8 cellular contexts compared by ENCODE assay signal in the genomic region with DNA sequence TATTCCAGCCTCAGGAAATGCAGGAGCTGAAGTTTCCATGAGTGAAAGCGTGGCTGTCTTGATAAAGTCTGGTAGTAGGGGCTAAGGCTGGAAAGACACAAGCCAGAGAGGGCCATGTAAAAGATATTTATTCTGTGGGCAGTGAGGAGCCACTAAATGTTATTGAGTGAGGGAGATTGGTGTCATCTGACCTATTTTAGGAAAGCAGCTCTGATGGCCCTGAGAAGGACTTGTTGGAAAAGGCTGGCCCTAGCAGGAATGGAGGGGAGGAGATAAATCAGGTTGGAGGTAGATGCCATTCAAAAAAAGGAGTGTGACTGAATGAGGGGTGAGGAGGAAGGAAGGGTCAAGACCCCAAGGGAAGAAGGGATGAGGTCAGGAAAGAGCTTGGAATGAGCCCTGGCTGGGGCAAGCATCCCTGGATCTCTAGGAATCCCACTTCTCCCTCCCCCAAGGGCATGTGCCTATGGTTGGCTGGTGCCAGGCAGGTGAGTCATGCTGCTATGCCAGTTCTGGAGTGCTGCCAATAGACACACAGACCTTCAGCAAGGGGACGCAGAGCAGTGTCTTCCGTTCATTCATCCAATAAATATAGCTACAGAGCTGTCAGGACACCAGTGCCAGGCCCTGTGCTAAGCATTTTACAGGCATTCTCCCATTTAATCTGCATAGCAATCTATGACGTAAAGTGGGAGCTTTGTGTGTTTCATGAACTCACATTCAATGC. TPM values are rescaled to one million over a fixed set of nuclear protein-coding genes. Genes with fewer than 3 reads are reported as not detected.
DNase-seq lines count a peak whose midpoint lies in the region; ATAC-seq and TF ChIP-seq lines count a peak whose summit lies in the region.

No MANE protein-coding gene starts in this region.

- H2BK120ac ChIP-seq in mesenchymal stem cell (ENCODE audit: low read depth, low read length), result no peak overlapping the region

- H3K4me1 ChIP-seq in mesenchymal stem cell (ENCODE audit: control insufficient read depth, insufficient read depth, low read depth, low read length), result peaks cover 53% of the 10 kb centered on the region

- peak overlapping the region; percentile 95 for H2BK5ac ChIP-seq in mesenchymal stem cell (ENCODE audit: low read depth, low read length, poor library complexity, severe bottlenecking)

- H3K9me3 ChIP-seq in mesenchymal stem cell (ENCODE audit: control insufficient read depth, low read length), result no peaks in the 10 kb centered on the region

- H2AFZ ChIP-seq in mesenchymal stem cell (ENCODE audit: low read depth, low read length), result no peak overlapping the region

- H2BK12ac ChIP-seq in mesenchymal stem cell (ENCODE audit: low read length in 2 of 2), result no peak overlapping the region

- no peak for ATAC-seq in GM21447 (IDR thresholded peaks at IDR 0.05; ENCODE audit: unreplicated experiment)
- ATAC-seq in GM21390 (IDR thresholded peaks at IDR 0.05; ENCODE audit: unreplicated experiment), result no peak
- ATAC-seq in GM21423 (IDR thresholded peaks at IDR 0.05; ENCODE audit: unreplicated experiment), result no peak

- H3K4ac ChIP-seq in mesenchymal stem cell (ENCODE audit: low read depth in 1 of 2, low read length in 2 of 2), result no peak overlapping the region

- WGBS in mesenchymal stem cell, result 59% methylated on average over 4 of the region's 4 CpGs

- no peak overlapping the region for H2BK15ac ChIP-seq in mesenchymal stem cell (ENCODE audit: low read depth, poor library complexity, severe bottlenecking)

- H4K91ac ChIP-seq in mesenchymal stem cell (ENCODE audit: low read length), result peak overlapping the region; percentile 40

- H3K36me3 ChIP-seq in mesenchymal stem cell (ENCODE audit: control insufficient read depth in 1 of 2, insufficient read depth in 2 of 2, low read depth in 1 of 2, low read length in 2 of 2), result peaks cover 17 to 24% of the 10 kb centered on the region in 2 experiments

- H4K8ac ChIP-seq in mesenchymal stem cell (ENCODE audit: low read length), result peak overlapping the region; percentile 45

- DNase-seq in EL (peak; percentile 97), NCI-H2196 (lab: John Stamatoyannopoulos, UW; ENCODE audit: unreplicated experiment) (peak; percentile 77), coronary artery (ENCODE audit: low spot score) (peak; percentile 80), mesenchymal stem cell (peak; percentile 50), globus pallidus (ENCODE audit: low spot score) (no peak)

- no peak for TF ChIP-seq CTCF in coronary artery (IDR thresholded peaks at IDR 0.05)

- peaks cover 3% of the 10 kb centered on the region for H3K79me1 ChIP-seq in mesenchymal stem cell (replicated peaks; ENCODE audit: low read length, poor library complexity, severe bottlenecking)

- H3K27me3 ChIP-seq in mesenchymal stem cell (ENCODE audit: control insufficient read depth in 1 of 2, insufficient read depth in 1 of 2, low read length in 2 of 2), result no peaks in the 10 kb centered on the region

- H3K4me2 ChIP-seq in mesenchymal stem cell (ENCODE audit: low read length, poor library complexity, severe bottlenecking), result no peak overlapping the region

- H3K27ac ChIP-seq in coronary artery (peak overlapping the region; percentile 1 to 78), mesenchymal stem cell (ENCODE audit: low read length, poor library complexity, severe bottlenecking) (peak overlapping the region; percentile 89)

- no peak overlapping the region for H3K23ac ChIP-seq in mesenchymal stem cell (ENCODE audit: low read length in 2 of 2)

- H3K4me3 ChIP-seq in coronary artery, result no peak overlapping the region
- H3K4me3 ChIP-seq in mesenchymal stem cell (ENCODE audit: insufficient read depth in 1 of 2, low read depth in 1 of 2, low read length in 2 of 2), result no peak overlapping the region

- H3K14ac ChIP-seq in mesenchymal stem cell (ENCODE audit: low read length in 2 of 2), result no peak overlapping the region

- peak overlapping the region; percentile 97 for H2AK5ac ChIP-seq in mesenchymal stem cell (ENCODE audit: low read length, severe bottlenecking)

- H3K9ac ChIP-seq in mesenchymal stem cell (ENCODE audit: low read length), result no peak overlapping the region

- H3K18ac ChIP-seq in mesenchymal stem cell (ENCODE audit: low read depth in 1 of 2, low read length in 2 of 2), result no peak overlapping the region

RNA-seq across cellular contexts. Expression of a gene that starts 2.0 kb away (rescaled TPM):
- 0.04 TPM for polyA plus RNA-seq in mesenchymal stem cell (2013, experiment 1 of 2)
- not detected for polyA plus RNA-seq in mesenchymal stem cell (2013, experiment 2 of 2)

RNA-seq across cellular contexts. Expression of a gene that starts 9.7 kb away (rescaled TPM):
- 0.23 TPM for polyA plus RNA-seq in mesenchymal stem cell (2013, experiment 1 of 2)
- 0.27 TPM for polyA plus RNA-seq in mesenchymal stem cell (2013, experiment 2 of 2)

RNA-seq across cellular contexts. Expression of a gene that starts 15.0 kb away (rescaled TPM):
- polyA plus RNA-seq in mesenchymal stem cell (2013, experiment 1 of 2), result not detected
- polyA plus RNA-seq in mesenchymal stem cell (2013, experiment 2 of 2), result not detected

RNA-seq across cellular contexts. Expression of a gene that starts 58.8 kb away (rescaled TPM):
- polyA plus RNA-seq in mesenchymal stem cell (2013, experiment 1 of 2), result 10.7 TPM
- 10.1 TPM for polyA plus RNA-seq in mesenchymal stem cell (2013, experiment 2 of 2)
